In the genomic region with DNA sequence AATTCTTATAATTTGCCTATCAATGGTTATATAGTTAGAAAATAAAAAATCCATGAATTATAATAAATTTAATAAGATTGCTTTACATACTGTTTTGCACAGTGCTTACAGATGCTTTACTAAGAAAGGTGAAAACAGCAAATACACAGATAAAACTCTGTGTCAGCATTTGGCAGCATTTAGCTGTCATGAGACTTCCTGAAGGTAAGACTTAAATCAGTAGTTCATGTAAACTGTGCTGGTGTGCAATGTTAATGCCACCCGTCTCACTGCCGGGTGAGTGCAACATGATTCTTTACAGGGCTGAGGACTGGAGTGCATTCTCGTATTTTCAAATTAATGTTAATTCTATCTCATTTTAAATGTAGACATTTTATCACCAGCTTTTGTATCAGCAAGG, we compare ENCODE assay signal across 16 cellular contexts.
A peak's percentile ranks its signal among the peaks of the same experiment; 100 is the strongest.
DNase-seq lines count a peak whose midpoint lies in the region; ATAC-seq and TF ChIP-seq lines count a peak whose summit lies in the region.
"Had no signal": no experiment of that assay in that cellular context is flagged by ENCODE, and none has a peak within 500 bp of the region (broad histone marks: within the 10 kb centered on the region; RNA-seq: fewer than 3 reads in every experiment).

No MANE protein-coding gene starts in this region.

- DNase-seq in HAP-1 (ENCODE audit: low spot score in 2 of 2) (peak; percentile 50 to 62), PC-3 (peak; percentile 16), fibroblast of pulmonary artery (ENCODE audit: low read depth) (peak; percentile 1), mucosa of gallbladder (ENCODE audit: low spot score) (peak; percentile 47), LoVo (ENCODE audit: low spot score) (no peak), NCI-H524 (lab: John Stamatoyannopoulos, UW) (no peak), EL (no peak)
- DNase-seq: BE2C; CD8-positive, alpha-beta T cell; KG1; NCI-H1092 treated with DMSO at 0.1 percent for 48 hours; NCI-H1694 treated with DMSO at 0.1 percent for 48 hours; NCI-H446; NCI-H748 treated with DMSO at 0.1 percent for 48 hours; SHP77 had no signal

- BruUV-seq in PC-3 (replicated peaks; lab: Mats Ljungman, UMichigan): no TSS peak

- no peak overlapping the region for H3K27ac ChIP-seq in PC-3 (ENCODE audit: low read length)

- H3K9ac ChIP-seq in PC-3 (ENCODE audit: low read length): no peak overlapping the region

- no peaks in the 10 kb centered on the region for H3K9me2 ChIP-seq in PC-3 (replicated peaks; ENCODE audit: low read length)

- no peak for TF ChIP-seq CTCF in PC-3 (conservative IDR thresholded peaks at IDR 0.05; ENCODE audit: low read depth, low read length)
- TF ChIP-seq CTCF in fibroblast of pulmonary artery (IDR thresholded peaks at IDR 0.05; ENCODE audit: low read length, missing control alignments): no peak

- H3K36me3 ChIP-seq in HAP-1 (replicated peaks) (no peaks in the 10 kb centered on the region), PC-3 (ENCODE audit: low read depth, low read length) (no peaks in the 10 kb centered on the region)
- H3K36me3 ChIP-seq: BE2C had no signal

- no peaks in the 10 kb centered on the region for H3K79me2 ChIP-seq in PC-3 (ENCODE audit: low read length)

- POLR2A ChIA-PET in PC-3 (lab: Charles Lee; ENCODE audit: unreplicated experiment): interaction anchor here (0.7 kb wide), 1 partner anchor 185 kb away, joined by 6 read pairs; no protein-coding TSS in a partner anchor

- H3K27me3 ChIP-seq in HAP-1 (ENCODE audit: low read depth) (no peaks in the 10 kb centered on the region), PC-3 (ENCODE audit: low read length) (no peaks in the 10 kb centered on the region)
- H3K27me3 ChIP-seq: BE2C had no signal

- intact Hi-C loops in PC-3 (cut with micrococcal nuclease): no loop called here

- CTCF ChIA-PET in PC-3 (lab: Charles Lee): no interaction called here

- H3F3A ChIP-seq in PC-3 (ENCODE audit: low read length, unreplicated experiment): no peaks in the 10 kb centered on the region

- H3K9me3 ChIP-seq in HAP-1 (no peaks in the 10 kb centered on the region), PC-3 (ENCODE audit: low read length) (0 out of 2 replicates have a peak, but pooled peaks cover 3% of the 10 kb centered on the region)
- H3K9me3 ChIP-seq: BE2C had no signal

- no peaks in the 10 kb centered on the region for H4K20me1 ChIP-seq in PC-3 (ENCODE audit: low read length)

- in situ Hi-C loops in HAP-1 (cut with MboI; ENCODE audit: low sequenced_read_pairs): no loop called here

- H3K4me3 ChIP-seq in HAP-1 (no peak overlapping the region), PC-3 (ENCODE audit: low read length) (no peak overlapping the region), fibroblast of pulmonary artery (replicated peaks; ENCODE audit: low read depth, low read length) (no peak overlapping the region)

- H2AFZ ChIP-seq in PC-3 (ENCODE audit: low read length): no peak overlapping the region

- H3K4me1 ChIP-seq in HAP-1 (peaks cover 67% of the 10 kb centered on the region), PC-3 (ENCODE audit: insufficient read depth, low read length) (peaks cover 15% of the 10 kb centered on the region)
- H3K4me1 ChIP-seq: BE2C had no signal

- no peak overlapping the region for H3K4me2 ChIP-seq in PC-3 (ENCODE audit: low read length)

- no peak for ATAC-seq in PC-3
- ATAC-seq: CD8-positive, alpha-beta T cell; Panc1 had no signal

Comparison
In these comparisons a context has a peak if more than half of its experiments do, and no peak if none do; other contexts are left out.
1. DNase-seq: peak in HAP-1 (2 of 2), PC-3 (single experiment), fibroblast of pulmonary artery (single experiment) and mucosa of gallbladder (single experiment); none in LoVo (single experiment), NCI-H524 (0 of 2) and EL (single experiment).